ENCODE assay signal across 8 cellular contexts in the genomic region with DNA sequence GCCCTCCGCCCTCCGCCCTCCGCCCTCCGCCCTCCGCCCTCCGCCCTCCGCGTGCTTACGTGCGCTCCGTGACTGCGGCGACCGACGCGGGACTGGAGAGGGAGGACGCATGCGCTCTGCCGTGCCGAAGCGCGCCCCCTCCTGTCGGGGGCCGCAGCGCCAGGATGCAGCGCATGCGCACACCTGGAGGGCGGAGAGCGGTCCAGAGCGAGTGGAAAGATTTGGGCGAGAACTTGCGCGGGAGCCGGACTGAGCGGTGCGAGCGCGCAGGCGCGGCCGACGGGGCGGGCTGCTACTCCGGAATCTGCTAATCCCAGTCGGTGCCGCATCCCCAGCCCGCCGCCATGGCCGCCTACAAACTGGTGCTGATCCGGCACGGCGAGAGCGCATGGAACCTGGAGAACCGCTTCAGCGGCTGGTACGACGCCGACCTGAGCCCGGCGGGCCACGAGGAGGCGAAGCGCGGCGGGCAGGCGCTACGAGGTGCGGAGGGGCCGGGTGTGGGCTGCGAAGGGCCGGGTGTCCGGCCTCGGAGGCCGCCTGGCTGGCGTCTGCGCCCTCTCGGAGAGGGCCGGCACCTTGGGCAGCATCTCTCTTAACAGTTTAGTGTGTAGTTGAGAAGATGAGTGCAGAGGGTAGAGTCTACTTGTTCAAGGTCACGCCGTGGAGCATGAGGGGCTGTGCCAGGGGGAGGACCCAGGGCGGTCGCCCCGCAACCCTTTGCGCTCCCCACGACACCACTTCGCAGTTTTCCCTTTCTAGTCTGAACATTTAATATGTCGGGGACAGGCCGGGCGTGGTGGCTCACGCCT. TPM values are rescaled to one million over a fixed set of nuclear protein-coding genes. Genes with fewer than 3 reads are reported as not detected.
A peak's percentile ranks its signal among the peaks of the same experiment; 100 is the strongest.
DNase-seq lines count a peak whose midpoint lies in the region; ATAC-seq and TF ChIP-seq lines count a peak whose summit lies in the region.

TSS of gene PGAM1 (plus strand) at position 228 of the 812 bp plus-strand sequence. CDS start at position 345, 117 bp downstream.

- in situ Hi-C loops in SK-MEL-5 (cut with HindIII; ENCODE audit: low pct_unique_long_range_greater_than_20kb, low sequenced_read_pairs) = no loop called here

- WGBS in gastroesophageal sphincter (ENCODE audit: low coverage in 1 of 2), 2 donors = no CpG with 5 or more reads among the region's 90 CpGs
- WGBS in suprapubic skin = 0% methylated on average over 10 of the region's 90 CpGs

- no peaks in the 10 kb centered on the region for H3K27me3 Mint-ChIP-seq in activated naive CD4-positive, alpha-beta T cell treated with anti-CD3 and anti-CD28 coated beads for 36 hours (ENCODE audit: low read depth)

- TF ChIP-seq CTCF in GM06990 (IDR thresholded peaks at IDR 0.05; ENCODE audit: insufficient read depth, low read length, poor library complexity, severe bottlenecking) (peak; percentile 89), HFF-Myc (IDR thresholded peaks at IDR 0.05; ENCODE audit: low read depth, low read length, missing control alignments) (peak; percentile 69), gastroesophageal sphincter (IDR thresholded peaks at IDR 0.05) (peak in 3 of 4 experiments; percentile 53 to 74 (median 72)), suprapubic skin (IDR thresholded peaks at IDR 0.05) (peak; percentile 40 to 74)

- H3K4me3 ChIP-seq in GM06990 (replicated peaks; ENCODE audit: low read depth, low read length) (peak within 1 kb of the TSS; percentile 97), HFF-Myc (replicated peaks; ENCODE audit: low read depth, low read length) (peak within 1 kb of the TSS; percentile 65), gastroesophageal sphincter (peak within 1 kb of the TSS; percentile 85 to 91), suprapubic skin (peak within 1 kb of the TSS; percentile 87)

- peak; percentile 100 for DNase-seq in GM06990 (ENCODE audit: extremely low read depth, insufficient read length)
- peak; percentile 91 for DNase-seq in HFF-Myc (ENCODE audit: extremely low read depth, low read depth)
- peak; percentile 93 for DNase-seq in MV-4-11 (lab: John Stamatoyannopoulos, UW)
- DNase-seq in SK-MEL-5 (ENCODE audit: low read depth, low spot score) = peak; percentile 93
- DNase-seq in activated naive CD4-positive, alpha-beta T cell treated with anti-CD3 and anti-CD28 coated beads for 36 hours = peak; percentile 95
- DNase-seq in nucleus accumbens (lab: John Stamatoyannopoulos, UW) = peak; percentile 55 to 97 (median 92)
- peak; percentile 96 for DNase-seq in suprapubic skin (ENCODE audit: low spot score in 2 of 2)

- peaks cover 50% of the 10 kb centered on the region for H3K36me3 Mint-ChIP-seq in activated naive CD4-positive, alpha-beta T cell treated with anti-CD3 and anti-CD28 coated beads for 36 hours (ENCODE audit: low read depth)

- H3K36me3 ChIP-seq in GM06990 (ENCODE audit: control insufficient read depth, insufficient read depth, low read length) (peaks cover 2% of the 10 kb centered on the region), gastroesophageal sphincter (peaks cover under 1 to 40% of the 10 kb centered on the region in 2 donors), suprapubic skin (peaks cover 13% of the 10 kb centered on the region)

- H3K4me1 Mint-ChIP-seq in activated naive CD4-positive, alpha-beta T cell treated with anti-CD3 and anti-CD28 coated beads for 36 hours (ENCODE audit: low read depth) = peaks cover 50% of the 10 kb centered on the region

- no peaks in the 10 kb centered on the region for H3K9me3 Mint-ChIP-seq in activated naive CD4-positive, alpha-beta T cell treated with anti-CD3 and anti-CD28 coated beads for 36 hours

- TF ChIP-seq EP300 in gastroesophageal sphincter (IDR thresholded peaks at IDR 0.05) (no peak), suprapubic skin (IDR thresholded peaks at IDR 0.05) (no peak)

- peak; percentile 97 for ATAC-seq in gastroesophageal sphincter

- TF ChIP-seq POLR2A in gastroesophageal sphincter (IDR thresholded peaks at IDR 0.05) (peak; percentile 65 to 74), suprapubic skin (IDR thresholded peaks at IDR 0.05) (peak in 1 of 2 donors; percentile 78)

- H3K9me3 ChIP-seq in gastroesophageal sphincter (no peaks in the 10 kb centered on the region), suprapubic skin (no peaks in the 10 kb centered on the region)

- peaks cover 0 to 59% (median 19%) of the 10 kb centered on the region in 3 donors for H3K4me1 ChIP-seq in gastroesophageal sphincter
- H3K4me1 ChIP-seq in suprapubic skin = peaks cover 36% of the 10 kb centered on the region

- no peaks in the 10 kb centered on the region for H3K27me3 ChIP-seq in GM06990 (replicated peaks; ENCODE audit: control insufficient read depth, insufficient read depth, low read length)
- no peaks in the 10 kb centered on the region for H3K27me3 ChIP-seq in gastroesophageal sphincter
- no peaks in the 10 kb centered on the region for H3K27me3 ChIP-seq in suprapubic skin

- intact Hi-C loops in activated naive CD4-positive, alpha-beta T cell treated with anti-CD3 and anti-CD28 coated beads for 36 hours (cut with micrococcal nuclease) = loop anchor here (1.0 to 5.0 kb wide), 4 partner anchors 72 to 839 kb away; partner anchors contain the start of genes ARHGAP19, FRAT2, MMS19 and TM9SF3

- CTCF ChIA-PET in activated naive CD4-positive, alpha-beta T cell treated with anti-CD3 and anti-CD28 coated beads for 36 hours (lab: Charles Lee) = interaction anchor here (1.2 to 7.1 kb wide), 2 partner anchors 11 to 18 kb away, joined by 3 to 90 read pairs; no protein-coding TSS in a partner anchor

- H3K27ac ChIP-seq in gastroesophageal sphincter (peak within 1 kb of the TSS; percentile 74 to 95 (median 91)), suprapubic skin (peak within 1 kb of the TSS; percentile 95)

- peak within 1 kb of the TSS; percentile 90 for H3K4me3 Mint-ChIP-seq in activated naive CD4-positive, alpha-beta T cell treated with anti-CD3 and anti-CD28 coated beads for 36 hours

- peak within 1 kb of the TSS; percentile 98 for H3K27ac Mint-ChIP-seq in activated naive CD4-positive, alpha-beta T cell treated with anti-CD3 and anti-CD28 coated beads for 36 hours

RNA-seq across cellular contexts. Expression of gene PGAM1, which starts in this region (rescaled TPM):
- total RNA-seq in SK-MEL-5 (2014; rRNA removed; shearing (Covaris generic)) = 524 and 572 TPM in 2 replicates
- 329 and 385 TPM in 2 replicates for polyA plus RNA-seq in SK-MEL-5 (2015; cell fraction: cytosol; rRNA removed)
- 45.3 and 57.5 TPM in 2 replicates for polyA plus RNA-seq in SK-MEL-5 (2015; cell fraction: nucleus; rRNA removed)
- total RNA-seq in activated naive CD4-positive, alpha-beta T cell treated with anti-CD3 and anti-CD28 coated beads for 36 hours = 1,000 to 10,000 TPM; 1,371 to 1,393 TPM
- total RNA-seq in gastroesophageal sphincter = 100 to 1,000 TPM; 248 to 385 (median 356) TPM
- 100 to 1,000 TPM; 106 to 238 (median 209) TPM for total RNA-seq in suprapubic skin

Comparison
In these comparisons a context has a peak if more than half of its experiments do, and no peak if none do; other contexts are left out.
1. Peak in every context shown above with its lines: DNase-seq, ATAC-seq, H3K4me3 ChIP-seq and H3K27ac ChIP-seq.